In genomic region chr16:23423496-23424049, GRCh38 we compare ENCODE assay signal across 8 cellular contexts. TPM values are rescaled to one million over a fixed set of nuclear protein-coding genes. Genes with fewer than 3 reads are reported as not detected.
A peak's percentile ranks its signal among the peaks of the same experiment; 100 is the strongest.
DNase-seq lines count a peak whose midpoint lies in the region; ATAC-seq and TF ChIP-seq lines count a peak whose summit lies in the region.

No MANE protein-coding gene starts in this region.

- H3K9me3 ChIP-seq in PC-9 (ENCODE audit: insufficient read depth, low read depth) = no peaks in the 10 kb centered on the region

- TF ChIP-seq CTCF in PC-9 (conservative IDR thresholded peaks at IDR 0.05) = no peak
- TF ChIP-seq CTCF in fibroblast of pulmonary artery (IDR thresholded peaks at IDR 0.05; ENCODE audit: low read length, missing control alignments) = no peak

- no peaks in the 10 kb centered on the region for H3K4me1 Mint-ChIP-seq in stimulated activated effector memory CD8-positive, alpha-beta T cell treated with anti-CD3 and anti-CD28 coated beads, Interleukin-12 subunit alpha, Interleukin-12 subunit beta, amount 100 ng/mL, for 72 hours

- peaks cover 43% of the 10 kb centered on the region for H3K36me3 Mint-ChIP-seq in stimulated activated effector memory CD8-positive, alpha-beta T cell treated with anti-CD3 and anti-CD28 coated beads, Interleukin-12 subunit alpha, Interleukin-12 subunit beta, amount 100 ng/mL, for 72 hours

- H3K27ac ChIP-seq in PC-9 = peak overlapping the region; percentile 48

- H3K4me3 Mint-ChIP-seq in stimulated activated effector memory CD8-positive, alpha-beta T cell treated with anti-CD3 and anti-CD28 coated beads, Interleukin-12 subunit alpha, Interleukin-12 subunit beta, amount 100 ng/mL, for 72 hours = no peak overlapping the region

- POLR2A ChIA-PET in PC-9 (lab: Charles Lee; ENCODE audit: unreplicated experiment) = interaction anchor here (0.7 kb wide), 1 partner anchor 58 kb away, joined by 7 read pairs; no protein-coding TSS in a partner anchor

- no peak overlapping the region for H2AFZ ChIP-seq in PC-9

- H3K9me3 Mint-ChIP-seq in stimulated activated effector memory CD8-positive, alpha-beta T cell treated with anti-CD3 and anti-CD28 coated beads, Interleukin-12 subunit alpha, Interleukin-12 subunit beta, amount 100 ng/mL, for 72 hours = no peaks in the 10 kb centered on the region

- DNase-seq in DMS53 (lab: John Stamatoyannopoulos, UW) (peak; percentile 73), PC-9 (peak; percentile 62 to 88), fibroblast of pulmonary artery (ENCODE audit: low read depth) (peak; percentile 94), putamen (ENCODE audit: low spot score) (peak; percentile 16), cortex of kidney (lab: John Stamatoyannopoulos, UW) (no peak), SIG-M5 (lab: John Stamatoyannopoulos, UW) (no peak)
- DNase-seq in stimulated activated effector memory CD8-positive, alpha-beta T cell treated with anti-CD3 and anti-CD28 coated beads, Interleukin-12 subunit alpha, Interleukin-12 subunit beta, amount 100 ng/mL, for 72 hours (ENCODE audit: low spot score in 2 of 2) = no peak

- CTCF ChIA-PET in PC-9 (lab: Charles Lee) = no interaction called here

- peaks cover 18% of the 10 kb centered on the region for H3K4me1 ChIP-seq in PC-9 (replicated peaks; ENCODE audit: insufficient read depth)

- no peak for ATAC-seq in GM21576 (IDR thresholded peaks at IDR 0.05; ENCODE audit: unreplicated experiment)
- no peak for ATAC-seq in stimulated activated effector memory CD8-positive, alpha-beta T cell treated with anti-CD3 and anti-CD28 coated beads, Interleukin-12 subunit alpha, Interleukin-12 subunit beta, amount 100 ng/mL, for 72 hours

- peaks cover 3% of the 10 kb centered on the region; the same call in 1 of the 2 replicates for H3K36me3 ChIP-seq in PC-9 (ENCODE audit: low read depth)

- no peaks in the 10 kb centered on the region for H3K9me2 ChIP-seq in PC-9 (ENCODE audit: insufficient read depth)

- no peaks in the 10 kb centered on the region for H3K27me3 ChIP-seq in PC-9 (ENCODE audit: insufficient read depth, low read depth)

- H3F3A ChIP-seq in PC-9 (ENCODE audit: insufficient read depth, low read depth) = peaks cover 13% of the 10 kb centered on the region

- BruUV-seq in PC-9 (replicated peaks; lab: Mats Ljungman, UMichigan) = no TSS peak

- H3K27ac Mint-ChIP-seq in stimulated activated effector memory CD8-positive, alpha-beta T cell treated with anti-CD3 and anti-CD28 coated beads, Interleukin-12 subunit alpha, Interleukin-12 subunit beta, amount 100 ng/mL, for 72 hours = no peak overlapping the region

- intact Hi-C loops in PC-9 (cut with micrococcal nuclease; ENCODE audit: unreplicated experiment) = loop anchor here (5.0 kb wide), 1 partner anchor 166 kb away; no protein-coding TSS in a partner anchor

- no peaks in the 10 kb centered on the region for H3K79me2 ChIP-seq in PC-9 (ENCODE audit: low read depth)

- H3K4me2 ChIP-seq in PC-9 = peak overlapping the region; percentile 36

- H3K4me3 ChIP-seq in PC-9 (no peak overlapping the region), fibroblast of pulmonary artery (replicated peaks; ENCODE audit: low read depth, low read length) (no peak overlapping the region)

- H4K20me1 ChIP-seq in PC-9 (ENCODE audit: insufficient read depth) = no peaks in the 10 kb centered on the region; the same call in 1 of the 2 replicates

RNA-seq across cellular contexts. Expression of gene COG7, which starts 29.4 kb away (rescaled TPM):
- total RNA-seq in PC-9 (2021) = 38.3 and 40.7 TPM in 2 replicates

Comparison
In these comparisons a context has a peak if more than half of its experiments do, and no peak if none do; other contexts are left out.
1. DNase-seq: peak in DMS53 (single experiment), PC-9 (2 of 2), fibroblast of pulmonary artery (single experiment) and putamen (single experiment); none in cortex of kidney (single experiment), stimulated activated effector memory CD8-positive, alpha-beta T cell treated with anti-CD3 and anti-CD28 coated beads, Interleukin-12 subunit alpha, Interleukin-12 subunit beta, amount 100 ng/mL, for 72 hours (0 of 2) and SIG-M5 (single experiment).